In the genomic region with DNA sequence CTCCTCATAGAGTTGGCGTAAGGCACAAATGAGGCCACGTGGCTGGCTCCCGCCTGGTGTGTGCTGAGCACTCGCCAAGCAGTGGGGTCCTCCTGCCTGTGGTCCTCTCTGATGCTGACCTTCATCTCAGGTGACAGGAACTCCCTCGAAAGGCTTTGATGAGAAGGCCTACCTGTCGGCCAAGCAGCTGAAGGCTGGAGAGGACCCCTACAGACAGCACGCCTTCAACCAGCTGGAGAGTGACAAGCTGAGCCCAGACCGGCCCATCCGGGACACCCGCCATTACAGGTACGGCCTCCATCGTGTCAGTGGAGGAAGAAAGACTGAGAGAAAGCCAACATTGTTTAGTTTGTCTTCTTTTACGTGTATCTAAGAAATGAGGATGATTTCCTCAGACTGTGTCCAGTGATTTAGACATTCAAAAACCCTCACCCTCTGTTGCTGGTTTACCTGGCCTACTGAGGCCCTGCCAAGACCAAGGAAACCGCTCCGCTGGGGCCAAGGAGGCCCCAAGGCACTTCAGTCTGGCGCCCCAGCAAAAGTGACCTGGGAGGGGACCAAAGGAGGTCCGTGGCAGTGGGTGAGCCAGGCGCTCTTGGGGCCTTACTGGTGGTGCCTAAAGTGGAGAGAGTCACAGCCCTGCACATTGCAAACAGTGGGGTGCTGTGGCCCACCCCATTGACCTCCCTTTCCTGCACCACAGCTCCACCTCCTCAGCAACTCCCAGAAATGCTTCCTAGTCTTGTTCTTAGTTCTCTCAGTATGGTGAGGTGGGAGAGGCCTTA, we compare ENCODE assay signal across 15 cellular contexts.
DNase-seq lines count a peak whose midpoint lies in the region; ATAC-seq and TF ChIP-seq lines count a peak whose summit lies in the region.
"Had no signal": no experiment of that assay in that cellular context is flagged by ENCODE, and none has a peak within 500 bp of the region (broad histone marks: within the 10 kb centered on the region; RNA-seq: fewer than 3 reads in every experiment).

No MANE protein-coding gene starts in this region.

- no peak overlapping the region for H3K27ac ChIP-seq in endodermal cell (ENCODE audit: low read depth, low read length)
- no peak overlapping the region for H3K27ac ChIP-seq in WERI-Rb-1

- no peaks in the 10 kb centered on the region for H3K9me3 ChIP-seq in endodermal cell (ENCODE audit: control insufficient read depth, low read length)
- no peaks in the 10 kb centered on the region for H3K9me3 ChIP-seq in WERI-Rb-1 (ENCODE audit: severe bottlenecking)

- intact Hi-C loops in natural killer cell (cut with micrococcal nuclease), result no loop called here
- intact Hi-C loops in sciatic nerve (cut with DNase I), result no loop called here

- ATAC-seq in natural killer cell (no peak), sciatic nerve (no peak), HG03432 (IDR thresholded peaks at IDR 0.05; ENCODE audit: unreplicated experiment) (no peak)
- no peak for ATAC-seq in natural killer cell treated with Interleukin-12 subunit alpha and Interleukin-12 subunit beta and Interleukin-15 and Interleukin-18, amount 100 ng/mL, for 72 hours

- TF ChIP-seq CTCF in natural killer cell (IDR thresholded peaks at IDR 0.05) (no peak), endodermal cell (conservative IDR thresholded peaks at IDR 0.05) (no peak), WERI-Rb-1 (IDR thresholded peaks at IDR 0.05; ENCODE audit: low read depth, low read length) (no peak)

- H3K4me1 Mint-ChIP-seq in natural killer cell (no peaks in the 10 kb centered on the region), endodermal cell (peaks cover 8% of the 10 kb centered on the region)
- H3K4me1 Mint-ChIP-seq in natural killer cell treated with Interleukin-12 subunit alpha and Interleukin-12 subunit beta and Interleukin-15 and Interleukin-18, amount 100 ng/mL, for 72 hours (ENCODE audit: low read depth in 2 of 2), result no peaks in the 10 kb centered on the region

- DNase-seq in natural killer cell (peak; percentile 7), endodermal cell (peak; percentile 34), sciatic nerve (ENCODE audit: low spot score) (peak; percentile 51), HPDE6-E6E7 (ENCODE audit: extremely low spot score) (no peak), activated gamma-delta T cell (lab: John Stamatoyannopoulos, UW) (no peak), WERI-Rb-1 (no peak)
- DNase-seq in natural killer cell treated with Interleukin-12 subunit alpha and Interleukin-12 subunit beta and Interleukin-15 and Interleukin-18, amount 100 ng/mL, for 72 hours (ENCODE audit: low spot score), result no peak
- DNase-seq: COR-L47, H9, NCI-H1417, NCI-H1930, NCI-H2171, NCI-H510A had no signal

- no peaks in the 10 kb centered on the region for H3K36me3 ChIP-seq in endodermal cell (ENCODE audit: control insufficient read depth, insufficient read depth, low read length)
- H3K36me3 ChIP-seq in WERI-Rb-1, result no peaks in the 10 kb centered on the region

- no peak overlapping the region for H3K9ac ChIP-seq in endodermal cell (ENCODE audit: extremely low read depth, low read length, poor library complexity, severe bottlenecking)

- no peaks in the 10 kb centered on the region for H3K36me3 Mint-ChIP-seq in natural killer cell
- H3K36me3 Mint-ChIP-seq in natural killer cell treated with Interleukin-12 subunit alpha and Interleukin-12 subunit beta and Interleukin-15 and Interleukin-18, amount 100 ng/mL, for 72 hours, result no peaks in the 10 kb centered on the region
- no peaks in the 10 kb centered on the region for H3K36me3 Mint-ChIP-seq in endodermal cell (ENCODE audit: low read depth)
- H3K36me3 Mint-ChIP-seq: CD14-positive monocyte had no signal

- WGBS in endodermal cell (ENCODE audit: insufficient coverage in 1 of 2, insufficient read length in 1 of 2), 2 experiments, result 95 to 97% methylated on average over 17 to 18 of the region's 18 CpGs

- no peak overlapping the region for H3K4me3 Mint-ChIP-seq in natural killer cell
- H3K4me3 Mint-ChIP-seq in natural killer cell treated with Interleukin-12 subunit alpha and Interleukin-12 subunit beta and Interleukin-15 and Interleukin-18, amount 100 ng/mL, for 72 hours, result no peak overlapping the region
- H3K4me3 Mint-ChIP-seq in endodermal cell, result no peak overlapping the region
- H3K4me3 Mint-ChIP-seq: CD14-positive monocyte, H9 had no signal

- H3K4me3 ChIP-seq in endodermal cell (ENCODE audit: low read length) (no peak overlapping the region), WERI-Rb-1 (ENCODE audit: low read depth, low read length) (no peak overlapping the region)

- H3K27me3 Mint-ChIP-seq in natural killer cell (ENCODE audit: low read depth in 2 of 2), result no peaks in the 10 kb centered on the region
- H3K27me3 Mint-ChIP-seq in natural killer cell treated with Interleukin-12 subunit alpha and Interleukin-12 subunit beta and Interleukin-15 and Interleukin-18, amount 100 ng/mL, for 72 hours, result peaks cover 0 to 4% of the 10 kb centered on the region in 2 donors
- no peaks in the 10 kb centered on the region for H3K27me3 Mint-ChIP-seq in endodermal cell (ENCODE audit: insufficient read depth)

- H3K4me1 ChIP-seq in endodermal cell (ENCODE audit: control insufficient read depth, insufficient read depth, low read length), result no peaks in the 10 kb centered on the region

- H3K9me3 Mint-ChIP-seq in natural killer cell (no peaks in the 10 kb centered on the region), endodermal cell (peaks cover 3% of the 10 kb centered on the region)
- H3K9me3 Mint-ChIP-seq in natural killer cell treated with Interleukin-12 subunit alpha and Interleukin-12 subunit beta and Interleukin-15 and Interleukin-18, amount 100 ng/mL, for 72 hours, result no peaks in the 10 kb centered on the region

- H3K27me3 ChIP-seq in endodermal cell (ENCODE audit: control insufficient read depth, insufficient read depth, low read length, poor library complexity, severe bottlenecking) (no peaks in the 10 kb centered on the region), WERI-Rb-1 (ENCODE audit: insufficient read depth, low read depth, severe bottlenecking) (no peaks in the 10 kb centered on the region)

- H3K27ac Mint-ChIP-seq in natural killer cell (no peak overlapping the region), endodermal cell (no peak overlapping the region)
- H3K27ac Mint-ChIP-seq in natural killer cell treated with Interleukin-12 subunit alpha and Interleukin-12 subunit beta and Interleukin-15 and Interleukin-18, amount 100 ng/mL, for 72 hours, result no peak overlapping the region
- H3K27ac Mint-ChIP-seq: CD14-positive monocyte had no signal

Comparison
In these comparisons a context has a peak if more than half of its experiments do, and no peak if none do; other contexts are left out.
1. DNase-seq: peak in natural killer cell (single experiment), endodermal cell (single experiment) and sciatic nerve (single experiment); none in natural killer cell treated with Interleukin-12 subunit alpha and Interleukin-12 subunit beta and Interleukin-15 and Interleukin-18, amount 100 ng/mL, for 72 hours (single experiment), HPDE6-E6E7 (single experiment), activated gamma-delta T cell (single experiment) and WERI-Rb-1 (single experiment).